ENCODE assay signal across 20 cellular contexts in genomic region chr2:30733829-30734520, GRCh38.
"Had no signal": no experiment of that assay in that cellular context is flagged by ENCODE, and none has a peak within 500 bp of the region (broad histone marks: within the 10 kb centered on the region; RNA-seq: fewer than 3 reads in every experiment).

No MANE protein-coding gene starts in this region.

- H3K27me3 ChIP-seq: right atrium auricular region, thyroid gland, uterus had no signal

- FAIRE-seq: frontal cortex, islet of Langerhans had no signal

- H3K27ac ChIP-seq: coronary artery, heart right ventricle, right atrium auricular region, suprapubic skin, thyroid gland, uterus had no signal

- H3K4me3 ChIP-seq: coronary artery, heart right ventricle, mucosa of descending colon, right atrium auricular region, smooth muscle cell, suprapubic skin, thyroid gland, uterus had no signal

- H3K36me3 ChIP-seq: heart right ventricle, right atrium auricular region, suprapubic skin, thyroid gland, uterus had no signal

- DNase-seq: effector CD4-positive, alpha-beta T cell; heart right ventricle; hypothalamus; mammary epithelial cell; mucosa of descending colon; naive thymus-derived CD8-positive, alpha-beta T cell; stimulated activated CD4-positive, alpha-beta T cell treated with anti-CD3 and anti-CD28 coated beads, Interleukin-4, amount 100 ng/mL, for 1 hour; stimulated activated CD8-positive, alpha-beta memory T cell treated with anti-CD3 and anti-CD28 coated beads, Interleukin-4, amount 100 ng/mL, for 48 hours; stimulated activated naive CD8-positive, alpha-beta T cell treated with anti-CD3 and anti-CD28 coated beads, Interleukin-15, Interleukin-2, amounts not matched to agents 100 U/mL and 50 U/mL, for 24 hours; thyroid gland; uterus had no signal

- ATAC-seq: esophagus mucosa; heart right ventricle; left lobe of liver; mucosa of descending colon; naive thymus-derived CD8-positive, alpha-beta T cell; stimulated activated effector memory CD8-positive, alpha-beta T cell treated with anti-CD3 and anti-CD28 coated beads, Interleukin-12 subunit alpha, Interleukin-12 subunit beta, amount 100 ng/mL, for 72 hours; stimulated activated naive CD8-positive, alpha-beta T cell treated with anti-CD3 and anti-CD28 coated beads, Interleukin-15, Interleukin-2, amounts not matched to agents 100 U/mL and 50 U/mL, for 24 hours had no signal
